Comparison of ENCODE assay signal across 27 cellular contexts in the genomic region with DNA sequence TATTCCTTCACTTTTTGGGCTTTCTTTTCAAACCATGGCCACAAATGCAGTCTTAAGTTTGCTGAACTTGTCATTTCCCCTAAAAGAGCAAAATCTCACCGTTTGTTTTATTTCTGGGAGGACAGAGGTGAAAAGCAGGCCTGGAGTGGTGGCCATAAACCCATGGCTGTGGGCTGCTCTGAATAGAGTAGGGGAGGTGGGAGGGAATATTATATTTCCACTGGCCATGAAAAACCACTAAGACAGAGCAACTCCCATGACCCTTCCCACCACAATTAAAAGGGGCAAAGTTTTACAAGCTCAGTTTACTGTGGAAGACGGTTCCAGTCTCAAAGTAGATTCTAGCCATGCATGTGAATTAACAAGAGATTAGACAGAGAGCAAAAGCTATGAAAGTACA.
"Had no signal": no experiment of that assay in that cellular context is flagged by ENCODE, and none has a peak within 500 bp of the region (broad histone marks: within the 10 kb centered on the region; RNA-seq: fewer than 3 reads in every experiment).

No MANE protein-coding gene starts in this region.

- H3K27me3 Mint-ChIP-seq: stimulated activated naive CD8-positive, alpha-beta T cell treated with anti-CD3 and anti-CD28 coated beads, Interleukin-15, Interleukin-2, amounts not matched to agents 100 ng/mL and 50 ng/mL, for 24 hours had no signal

- H3K9me3 ChIP-seq: ovary, psoas muscle, right lobe of liver, sigmoid colon, stomach, thoracic aorta, thyroid gland, tibial nerve, upper lobe of left lung, vagina had no signal

- DNase-seq: naive B cell; naive thymus-derived CD8-positive, alpha-beta T cell; occipital lobe; ovary; psoas muscle; right lobe of liver; sigmoid colon; small intestine; stimulated activated CD4-positive, alpha-beta T cell treated with anti-CD3 and anti-CD28 coated beads, Interleukin-15, amount 100 ng/mL, for 24 hours; stimulated activated CD4-positive, alpha-beta T cell treated with anti-CD3 and anti-CD28 coated beads, Interleukin-2, amount 100 ng/mL, for 24 hours; stimulated activated CD4-positive, alpha-beta T cell treated with anti-CD3 and anti-CD28 coated beads, Interleukin-2, amount 100 ng/mL, for 48 hours; stimulated activated CD4-positive, alpha-beta T cell treated with anti-CD3 and anti-CD28 coated beads, Interleukin-4, amount 100 ng/mL, for 24 hours; stimulated activated naive B cell treated with anti-CD40 and anti-IgM and Interleukin-4, amounts not matched to agents 10 μg/mL and 1 μg/mL and 100 μg/mL, for 72 hours; stimulated activated naive CD4-positive, alpha-beta T cell treated with Interleukin-2 at 50 U/mL for 16 hours; stomach; thyroid gland; trophoblast cell; upper lobe of left lung had no signal

- H3K4me3 ChIP-seq: neural progenitor cell, ovary, psoas muscle, right lobe of liver, sigmoid colon, stomach, thoracic aorta, thyroid gland, tibial nerve, upper lobe of left lung, vagina had no signal

- H3K27ac ChIP-seq: neural progenitor cell, ovary, parathyroid adenoma, psoas muscle, right lobe of liver, sigmoid colon, stomach, thoracic aorta, thyroid gland, tibial nerve, upper lobe of left lung, vagina had no signal

- H3K36me3 Mint-ChIP-seq: natural killer cell treated with Interleukin-12 subunit alpha and Interleukin-12 subunit beta and Interleukin-15 and Interleukin-18, amount 100 ng/mL, for 72 hours; neural progenitor cell; stimulated activated effector memory CD8-positive, alpha-beta T cell treated with anti-CD3 and anti-CD28 coated beads, Interleukin-12 subunit alpha, Interleukin-12 subunit beta, amount 100 ng/mL, for 72 hours had no signal

- H3K9me3 Mint-ChIP-seq: naive B cell; naive thymus-derived CD8-positive, alpha-beta T cell; natural killer cell treated with Interleukin-12 subunit alpha and Interleukin-12 subunit beta and Interleukin-15 and Interleukin-18, amount 100 ng/mL, for 72 hours; stimulated activated effector memory CD8-positive, alpha-beta T cell treated with anti-CD3 and anti-CD28 coated beads, Interleukin-12 subunit alpha, Interleukin-12 subunit beta, amount 100 ng/mL, for 72 hours; stimulated activated naive B cell treated with anti-CD40 and anti-IgM and Interleukin-4, amounts not matched to agents 10 μg/mL and 1 μg/mL and 100 μg/mL, for 72 hours; stimulated activated naive CD8-positive, alpha-beta T cell treated with anti-CD3 and anti-CD28 coated beads, Interleukin-15, Interleukin-2, amounts not matched to agents 100 ng/mL and 50 ng/mL, for 24 hours had no signal

- H3K4me3 Mint-ChIP-seq: naive B cell; naive thymus-derived CD8-positive, alpha-beta T cell; natural killer cell treated with Interleukin-12 subunit alpha and Interleukin-12 subunit beta and Interleukin-15 and Interleukin-18, amount 100 ng/mL, for 72 hours; neural progenitor cell; stimulated activated effector memory CD8-positive, alpha-beta T cell treated with anti-CD3 and anti-CD28 coated beads, Interleukin-12 subunit alpha, Interleukin-12 subunit beta, amount 100 ng/mL, for 72 hours; stimulated activated naive B cell treated with anti-CD40 and anti-IgM and Interleukin-4, amounts not matched to agents 10 μg/mL and 1 μg/mL and 100 μg/mL, for 72 hours; stimulated activated naive CD8-positive, alpha-beta T cell treated with anti-CD3 and anti-CD28 coated beads, Interleukin-15, Interleukin-2, amounts not matched to agents 100 ng/mL and 50 ng/mL, for 24 hours had no signal

- H3K4me1 ChIP-seq: neural progenitor cell, psoas muscle, thyroid gland, tibial nerve, vagina had no signal

- H3K4me1 Mint-ChIP-seq: naive B cell; stimulated activated effector memory CD8-positive, alpha-beta T cell treated with anti-CD3 and anti-CD28 coated beads, Interleukin-12 subunit alpha, Interleukin-12 subunit beta, amount 100 ng/mL, for 72 hours; stimulated activated naive B cell treated with anti-CD40 and anti-IgM and Interleukin-4, amounts not matched to agents 10 μg/mL and 1 μg/mL and 100 μg/mL, for 72 hours had no signal

- H3K27ac Mint-ChIP-seq: naive B cell; naive thymus-derived CD8-positive, alpha-beta T cell; natural killer cell treated with Interleukin-12 subunit alpha and Interleukin-12 subunit beta and Interleukin-15 and Interleukin-18, amount 100 ng/mL, for 72 hours; neural progenitor cell; progenitor cell of endocrine pancreas; stimulated activated effector memory CD8-positive, alpha-beta T cell treated with anti-CD3 and anti-CD28 coated beads, Interleukin-12 subunit alpha, Interleukin-12 subunit beta, amount 100 ng/mL, for 72 hours; stimulated activated naive B cell treated with anti-CD40 and anti-IgM and Interleukin-4, amounts not matched to agents 10 μg/mL and 1 μg/mL and 100 μg/mL, for 72 hours; stimulated activated naive CD8-positive, alpha-beta T cell treated with anti-CD3 and anti-CD28 coated beads, Interleukin-15, Interleukin-2, amounts not matched to agents 100 ng/mL and 50 ng/mL, for 24 hours had no signal

- H3K36me3 ChIP-seq: neural progenitor cell, ovary, right lobe of liver, sigmoid colon, stomach, thoracic aorta, thyroid gland, tibial nerve, upper lobe of left lung, vagina had no signal
